8 cellular contexts compared by ENCODE assay signal in genomic region chr7:77427996-77428603, GRCh38. TPM values are rescaled to one million over a fixed set of nuclear protein-coding genes. Genes with fewer than 3 reads are reported as not detected.
DNase-seq lines count a peak whose midpoint lies in the region; ATAC-seq and TF ChIP-seq lines count a peak whose summit lies in the region.

No MANE protein-coding gene starts in this region.

- no peak for TF ChIP-seq CTCF in GM12865 (IDR thresholded peaks at IDR 0.05; ENCODE audit: insufficient read depth, low read depth, low read length, missing control alignments)
- no peak for TF ChIP-seq CTCF in PC-3 (conservative IDR thresholded peaks at IDR 0.05; ENCODE audit: low read depth, low read length)
- TF ChIP-seq CTCF in osteoblast (IDR thresholded peaks at IDR 0.05; ENCODE audit: extremely low read depth, low read depth, low read length), result no peak

- H3K9me2 ChIP-seq in PC-3 (replicated peaks; ENCODE audit: low read length), result no peaks in the 10 kb centered on the region

- H3K4me2 ChIP-seq in PC-3 (ENCODE audit: low read length) (peak overlapping the region; percentile 59), osteoblast (ENCODE audit: insufficient read depth, low read length) (peak overlapping the region; percentile 54)

- H3K27ac ChIP-seq in PC-3 (ENCODE audit: low read length) (peak overlapping the region; percentile 94), ectodermal cell (ENCODE audit: insufficient read depth, low read depth, low read length, poor library complexity, severe bottlenecking) (peak overlapping the region; percentile 44), osteoblast (ENCODE audit: low read depth, low read length) (peak overlapping the region; percentile 62)

- peak overlapping the region; percentile 22; the same call in 1 of the 2 replicates for H3K9ac ChIP-seq in PC-3 (ENCODE audit: low read length)

- 74 to 81% methylated on average over 5 of the region's 5 CpGs for WGBS in ectodermal cell, 2 experiments

- no peaks in the 10 kb centered on the region for H3K9me3 ChIP-seq in PC-3 (ENCODE audit: low read length)
- no peaks in the 10 kb centered on the region for H3K9me3 ChIP-seq in ectodermal cell (ENCODE audit: control insufficient read depth, low read length)
- no peaks in the 10 kb centered on the region for H3K9me3 ChIP-seq in osteoblast (ENCODE audit: low read depth, low read length)

- intact Hi-C loops in PC-3 (cut with micrococcal nuclease), result loop anchor here (2.0 to 10.0 kb wide), 3 partner anchors 27 to 109 kb away; partner anchors contain the start of gene PTPN12

- H3K4me1 ChIP-seq in PC-3 (ENCODE audit: insufficient read depth, low read length) (peaks cover 43% of the 10 kb centered on the region), ectodermal cell (ENCODE audit: control insufficient read depth, insufficient read depth, low read length) (peaks cover 46% of the 10 kb centered on the region), osteoblast (ENCODE audit: insufficient read depth, low read length) (peaks cover 38% of the 10 kb centered on the region)

- DNase-seq in GM12865 (ENCODE audit: low read depth), result peak; percentile 55
- peak; percentile 77 for DNase-seq in PC-3
- peak; percentile 56 for DNase-seq in osteoblast (ENCODE audit: insufficient read length, low spot score, missing footprints)
- DNase-seq in HPDE6-E6E7 (ENCODE audit: extremely low spot score), result no peak
- DNase-seq in NCI-H187 (lab: John Stamatoyannopoulos, UW), result no peak

- no peaks in the 10 kb centered on the region for H3K36me3 ChIP-seq in PC-3 (ENCODE audit: low read depth, low read length)
- H3K36me3 ChIP-seq in ectodermal cell (ENCODE audit: control insufficient read depth, insufficient read depth, low read length), result no peaks in the 10 kb centered on the region
- H3K36me3 ChIP-seq in osteoblast (ENCODE audit: insufficient read depth, low read length), result no peaks in the 10 kb centered on the region

- no peaks in the 10 kb centered on the region for H3K27me3 ChIP-seq in PC-3 (ENCODE audit: low read length)
- H3K27me3 ChIP-seq in ectodermal cell (ENCODE audit: control insufficient read depth, insufficient read depth, low read length, poor library complexity, severe bottlenecking), result no peaks in the 10 kb centered on the region
- no peaks in the 10 kb centered on the region for H3K27me3 ChIP-seq in osteoblast (ENCODE audit: insufficient read depth, low read length)

- ATAC-seq in PC-3 (peak; percentile 54), GM21526 (IDR thresholded peaks at IDR 0.05; ENCODE audit: low FRiP score, unreplicated experiment) (no peak), GM21723 (IDR thresholded peaks at IDR 0.05; ENCODE audit: unreplicated experiment) (no peak)

- H3K4me3 ChIP-seq in GM12865 (ENCODE audit: low read depth, low read length) (no peak overlapping the region), PC-3 (ENCODE audit: low read length) (no peak overlapping the region), ectodermal cell (ENCODE audit: insufficient read depth, low read depth, low read length) (no peak overlapping the region), osteoblast (ENCODE audit: insufficient read depth, low read length) (no peak overlapping the region)

- H2AFZ ChIP-seq in PC-3 (ENCODE audit: low read length), result peak overlapping the region; percentile 58
- H2AFZ ChIP-seq in osteoblast (ENCODE audit: low read length), result peak overlapping the region; percentile 86

- POLR2A ChIA-PET in PC-3 (lab: Charles Lee; ENCODE audit: unreplicated experiment), result interaction anchor here (0.5 to 0.6 kb wide), 2 partner anchors 101 to 186 kb away, joined by 5 to 7 read pairs; no protein-coding TSS in a partner anchor

- CTCF ChIA-PET in PC-3 (lab: Charles Lee), result no interaction called here

- H3K79me2 ChIP-seq in PC-3 (ENCODE audit: low read length), result no peaks in the 10 kb centered on the region
- H3K79me2 ChIP-seq in osteoblast (ENCODE audit: insufficient read depth, low read length), result no peaks in the 10 kb centered on the region

- peaks cover 7% of the 10 kb centered on the region for H3F3A ChIP-seq in PC-3 (ENCODE audit: low read length, unreplicated experiment)

- no TSS peak for BruUV-seq in PC-3 (replicated peaks; lab: Mats Ljungman, UMichigan)

- no peaks in the 10 kb centered on the region for H4K20me1 ChIP-seq in PC-3 (ENCODE audit: low read length)
- no peaks in the 10 kb centered on the region for H4K20me1 ChIP-seq in osteoblast (ENCODE audit: insufficient read depth, low read length)

RNA-seq across cellular contexts. Expression of gene GSAP, which starts 12.0 kb away (rescaled TPM):
- 2.5 and 6.5 TPM in 2 replicates for total RNA-seq in PC-3 (2014; rRNA removed)
- polyA plus RNA-seq in ectodermal cell (2013, experiment 1 of 4), result 1.7 TPM
- polyA plus RNA-seq in ectodermal cell (2013, experiment 2 of 4), result 1.3 TPM
- 0.75 TPM for polyA plus RNA-seq in ectodermal cell (2013, experiment 3 of 4)
- polyA plus RNA-seq in ectodermal cell (2013, experiment 4 of 4), result 0.89 TPM
- total RNA-seq in osteoblast, result 10.6 and 13.0 TPM in 2 replicates

Comparison
In these comparisons a context has a peak if more than half of its experiments do, and no peak if none do; other contexts are left out.
1. DNase-seq: peak in GM12865 (single experiment), PC-3 (single experiment) and osteoblast (single experiment); none in HPDE6-E6E7 (single experiment) and NCI-H187 (0 of 2).
2. H3K27ac ChIP-seq: peak in every context shown above with its lines; median percentile 94 in PC-3; 62 in osteoblast; 44 in ectodermal cell.